In genomic region chr15:64617727-64618126, GRCh38 we compare ENCODE assay signal across 26 cellular contexts.
"Had no signal": no experiment of that assay in that cellular context is flagged by ENCODE, and none has a peak within 500 bp of the region (broad histone marks: within the 10 kb centered on the region; RNA-seq: fewer than 3 reads in every experiment).

No MANE protein-coding gene starts in this region.

- H3K27me3 Mint-ChIP-seq: central memory CD8-positive, alpha-beta T cell; stimulated activated memory B cell treated with anti-CD40 and anti-IgM and Interleukin-4, amounts not matched to agents 10 μg/mL and 1 μg/mL and 100 μg/mL, for 72 hours had no signal

- ATAC-seq: activated naive CD4-positive, alpha-beta T cell treated with anti-CD3 and anti-CD28 coated beads, Interleukin-2, amount 50 U/mL, for 72 hours; left cardiac atrium; left ventricle myocardium superior; mucosa of descending colon; pancreas; sciatic nerve; stimulated activated memory B cell treated with anti-CD40 and anti-IgM and Interleukin-4, amounts not matched to agents 10 μg/mL and 1 μg/mL and 100 μg/mL, for 72 hours; upper lobe of right lung had no signal

- DNase-seq: activated CD4-positive, alpha-beta T cell treated with anti-CD3 and anti-CD28 coated beads, Interleukin-2, amount 50 U/mL, for 4 hours; activated gamma-delta T cell treated with Interleukin-2 at 50 U/mL for 16 hours; dermis blood vessel endothelial cell; effector CD4-positive, alpha-beta T cell; esophagus squamous epithelium; left cardiac atrium; left ventricle myocardium superior; mucosa of descending colon; nucleus accumbens; pancreas; retina; stimulated activated CD4-positive, alpha-beta T cell treated with anti-CD3 and anti-CD28 coated beads, Interleukin-4, amount 100 ng/mL, for 4 hours; stimulated activated CD8-positive, alpha-beta memory T cell treated with anti-CD3 and anti-CD28 coated beads, Interleukin-4, amount 100 ng/mL, for 48 hours; stomach; T-helper 1 cell; T1000; thyroid gland; upper lobe of right lung had no signal

- H3K9me3 Mint-ChIP-seq: activated naive CD4-positive, alpha-beta T cell treated with anti-CD3 and anti-CD28 coated beads, Interleukin-2, amount 50 U/mL, for 72 hours; central memory CD8-positive, alpha-beta T cell; stimulated activated memory B cell treated with anti-CD40 and anti-IgM and Interleukin-4, amounts not matched to agents 10 μg/mL and 1 μg/mL and 100 μg/mL, for 72 hours had no signal

- H3K4me1 ChIP-seq: breast epithelium, prostate gland had no signal

- H3K4me3 ChIP-seq: breast epithelium, esophagus squamous epithelium, mucosa of descending colon, pancreas, prostate gland, skin epidermis, stomach, thyroid gland, upper lobe of right lung had no signal

- H3K36me3 Mint-ChIP-seq: stimulated activated memory B cell treated with anti-CD40 and anti-IgM and Interleukin-4, amounts not matched to agents 10 μg/mL and 1 μg/mL and 100 μg/mL, for 72 hours had no signal

- H3K27ac ChIP-seq: breast epithelium, epithelial cell of prostate, esophagus squamous epithelium, pancreas, prostate gland, skin epidermis, stomach, thyroid gland, upper lobe of right lung had no signal

- H3K4me3 Mint-ChIP-seq: central memory CD8-positive, alpha-beta T cell; stimulated activated memory B cell treated with anti-CD40 and anti-IgM and Interleukin-4, amounts not matched to agents 10 μg/mL and 1 μg/mL and 100 μg/mL, for 72 hours had no signal

- H3K9me3 ChIP-seq: breast epithelium, esophagus squamous epithelium, mucosa of descending colon, pancreas, prostate gland, stomach, thyroid gland, upper lobe of right lung had no signal

- H3K36me3 ChIP-seq: breast epithelium, esophagus squamous epithelium, pancreas, prostate gland, thyroid gland had no signal

- H3K27me3 ChIP-seq: breast epithelium, esophagus squamous epithelium, pancreas, stomach, thyroid gland, upper lobe of right lung had no signal
